8 cellular contexts compared by ENCODE assay signal in genomic region chr6:158645064-158646022, GRCh38. TPM values are rescaled to one million over a fixed set of nuclear protein-coding genes. Genes with fewer than 3 reads are reported as not detected.
DNase-seq lines count a peak whose midpoint lies in the region; ATAC-seq and TF ChIP-seq lines count a peak whose summit lies in the region.

No MANE protein-coding gene starts in this region.

- H3K27ac ChIP-seq in OCI-LY1 (ENCODE audit: low read depth, low read length, poor library complexity, severe bottlenecking), result no peak overlapping the region

- H3K27me3 Mint-ChIP-seq in dendritic cell treated with granulocyte-macrophage colony-stimulating factor and Interleukin-4, amounts not matched to agents 40 ng/mL and 50 ng/mL, for 4 days, result no peaks in the 10 kb centered on the region
- H3K27me3 Mint-ChIP-seq in nephron (ENCODE audit: low read depth), result peaks cover 3% of the 10 kb centered on the region

- no peaks in the 10 kb centered on the region for H3K27me3 ChIP-seq in OCI-LY1 (ENCODE audit: insufficient read depth, low read length)

- intact Hi-C loops in dendritic cell treated with granulocyte-macrophage colony-stimulating factor and Interleukin-4, amounts not matched to agents 40 ng/mL and 50 ng/mL, for 4 days (cut with micrococcal nuclease), result loop anchor here (5.0 kb wide), 1 partner anchor 42 kb away; no protein-coding TSS in a partner anchor
- intact Hi-C loops in posterior vena cava (cut with DNase I), result no loop called here

- H3K4me3 ChIP-seq in OCI-LY1 (ENCODE audit: low read depth, low read length, poor library complexity, severe bottlenecking), result peak overlapping the region; percentile 96

- H3K4me1 Mint-ChIP-seq in dendritic cell treated with granulocyte-macrophage colony-stimulating factor and Interleukin-4, amounts not matched to agents 40 ng/mL and 50 ng/mL, for 4 days (ENCODE audit: low read depth), result peaks cover 49% of the 10 kb centered on the region
- H3K4me1 Mint-ChIP-seq in nephron, result peaks cover 65% of the 10 kb centered on the region

- H3K27ac Mint-ChIP-seq in dendritic cell treated with granulocyte-macrophage colony-stimulating factor and Interleukin-4, amounts not matched to agents 40 ng/mL and 50 ng/mL, for 4 days, result peak overlapping the region; percentile 93
- peak overlapping the region; percentile 62 to 95 (median 75) for H3K27ac Mint-ChIP-seq in nephron

- H3K9me3 ChIP-seq in ES-I3 (ENCODE audit: control insufficient read depth, insufficient read depth, low read length) (no peaks in the 10 kb centered on the region), OCI-LY1 (ENCODE audit: low read length) (no peaks in the 10 kb centered on the region)

- H3K79me2 ChIP-seq in OCI-LY1 (ENCODE audit: insufficient read depth, low read length), result peaks cover 10% of the 10 kb centered on the region; the same call in 1 of the 2 replicates

- no peaks in the 10 kb centered on the region for H4K20me1 ChIP-seq in OCI-LY1 (ENCODE audit: insufficient read depth, low read length)

- no peaks in the 10 kb centered on the region; the same call in 1 of the 2 replicates for H3K36me3 ChIP-seq in ES-I3 (ENCODE audit: insufficient read depth, low read length)
- no peaks in the 10 kb centered on the region for H3K36me3 ChIP-seq in OCI-LY1 (ENCODE audit: insufficient read depth, low read length)

- H3K4me3 Mint-ChIP-seq in dendritic cell treated with granulocyte-macrophage colony-stimulating factor and Interleukin-4, amounts not matched to agents 40 ng/mL and 50 ng/mL, for 4 days, result peak overlapping the region; percentile 93
- H3K4me3 Mint-ChIP-seq in nephron, result peak overlapping the region; percentile 89 to 96 (median 94)

- TF ChIP-seq CTCF in OCI-LY1 (IDR thresholded peaks at IDR 0.05; ENCODE audit: low read length) (no peak), nephron (IDR thresholded peaks at IDR 0.05; ENCODE audit: unreplicated experiment in 3 of 3) (no peak)

- peak overlapping the region; percentile 97 for H3K4me2 ChIP-seq in OCI-LY1 (ENCODE audit: low read length)

- no peaks in the 10 kb centered on the region for H3K9me2 ChIP-seq in OCI-LY1 (ENCODE audit: low read depth, low read length)

- no peaks in the 10 kb centered on the region for H3F3A ChIP-seq in OCI-LY1 (ENCODE audit: insufficient read depth, low read length)

- ATAC-seq in HG03097 (IDR thresholded peaks at IDR 0.05; ENCODE audit: low FRiP score, unreplicated experiment) (no peak), HG02973 (IDR thresholded peaks at IDR 0.05; ENCODE audit: unreplicated experiment) (no peak), HG03039 (IDR thresholded peaks at IDR 0.05; ENCODE audit: unreplicated experiment) (no peak)

- peak overlapping the region; percentile 93 for H3K9ac ChIP-seq in ES-I3 (ENCODE audit: low read depth, low read length)
- H3K9ac ChIP-seq in OCI-LY1 (ENCODE audit: low read length), result peak overlapping the region; percentile 92

- H3K4me1 ChIP-seq in ES-I3 (ENCODE audit: insufficient read depth, low read length), result peaks cover 13% of the 10 kb centered on the region
- peaks cover 33% of the 10 kb centered on the region for H3K4me1 ChIP-seq in OCI-LY1 (ENCODE audit: insufficient read depth, low read length, severe bottlenecking)

- H3K36me3 Mint-ChIP-seq in dendritic cell treated with granulocyte-macrophage colony-stimulating factor and Interleukin-4, amounts not matched to agents 40 ng/mL and 50 ng/mL, for 4 days (ENCODE audit: low read depth), result peaks cover 25% of the 10 kb centered on the region
- peaks cover 14% of the 10 kb centered on the region for H3K36me3 Mint-ChIP-seq in nephron (ENCODE audit: low read depth)

- peak overlapping the region; percentile 84 for H2AFZ ChIP-seq in OCI-LY1 (ENCODE audit: low read length)

- H3K9me3 Mint-ChIP-seq in dendritic cell treated with granulocyte-macrophage colony-stimulating factor and Interleukin-4, amounts not matched to agents 40 ng/mL and 50 ng/mL, for 4 days, result no peaks in the 10 kb centered on the region
- no peaks in the 10 kb centered on the region for H3K9me3 Mint-ChIP-seq in nephron

- DNase-seq in posterior vena cava (ENCODE audit: low spot score), result no peak

RNA-seq across cellular contexts. Expression of gene DYNLT1, which starts 0.8 kb away (rescaled TPM):
- total RNA-seq in posterior vena cava, result 10 to 100 TPM; 91.3 to 91.4 TPM

RNA-seq across cellular contexts. Expression of gene SYTL3, which starts 4.5 kb away (rescaled TPM):
- 1 to 10 TPM; 2.0 to 6.5 TPM for total RNA-seq in posterior vena cava
